ENCODE assay signal across 1 cellular context in genomic region chr20:61966492-61967244, GRCh38.
TF ChIP-seq lines count a peak whose summit lies in the region.

No MANE protein-coding gene starts in this region.

TF ChIP-seq in HepG2, 621 proteins besides CTCF, POLR2A, EP300 and RAD21 (continues in another document):
- TF ChIP-seq DMTF1 (CRISPR knock-in tag; IDR thresholded peaks at IDR 0.05) (no peak), ZFP90 (CRISPR knock-in tag; IDR thresholded peaks at IDR 0.05; ENCODE audit: borderline replicate concordance) (no peak), ZNF274 (CRISPR knock-in tag; IDR thresholded peaks at IDR 0.05) (0 out of 2 replicates have a peak, but pooled peaks have one; percentile 72), ZNF687 (CRISPR knock-in tag; IDR thresholded peaks at IDR 0.05) (peak; percentile 72), ZNF660 (CRISPR knock-in tag; IDR thresholded peaks at IDR 0.05; ENCODE audit: borderline replicate concordance, low read depth) (no peak), PATZ1 (CRISPR knock-in tag; IDR thresholded peaks at IDR 0.05) (peak; percentile 78), SKIL (CRISPR knock-in tag; IDR thresholded peaks at IDR 0.05; ENCODE audit: borderline replicate concordance) (0 out of 2 replicates have a peak, but pooled peaks have one; percentile 48), ZNF230 (CRISPR knock-in tag; IDR thresholded peaks at IDR 0.05) (no peak), ZNF772 (CRISPR knock-in tag; IDR thresholded peaks at IDR 0.05) (peak; percentile 59; the same call in 1 of the 2 replicates), ZNF720 (CRISPR knock-in tag; IDR thresholded peaks at IDR 0.05) (no peak), NFE2L1 (CRISPR knock-in tag; IDR thresholded peaks at IDR 0.05; ENCODE audit: borderline replicate concordance) (no peak), ZNF530 (CRISPR knock-in tag; IDR thresholded peaks at IDR 0.05; ENCODE audit: low read depth) (no peak), ZFP37 (CRISPR knock-in tag; IDR thresholded peaks at IDR 0.05; ENCODE audit: borderline replicate concordance) (no peak), ZNF556 (CRISPR knock-in tag; IDR thresholded peaks at IDR 0.05; ENCODE audit: borderline replicate concordance) (no peak), MED13 (CRISPR knock-in tag; IDR thresholded peaks at IDR 0.05) (no peak), THAP8 (CRISPR knock-in tag; IDR thresholded peaks at IDR 0.05; ENCODE audit: borderline replicate concordance) (no peak), SP5 (CRISPR knock-in tag; IDR thresholded peaks at IDR 0.05; ENCODE audit: borderline replicate concordance, low read depth) (no peak), ZFY (CRISPR knock-in tag; IDR thresholded peaks at IDR 0.05) (0 out of 2 replicates have a peak, but pooled peaks have one; percentile 1), BCLAF1 (IDR thresholded peaks at IDR 0.05) (no peak), ZNF263 (CRISPR knock-in tag; IDR thresholded peaks at IDR 0.05) (peak; percentile 32; the same call in 1 of the 2 replicates), ZNF329 (CRISPR knock-in tag; IDR thresholded peaks at IDR 0.05; ENCODE audit: low read depth) (peak; percentile 100), POLR2G (IDR thresholded peaks at IDR 0.05; ENCODE audit: low read depth, low read length) (0 out of 2 replicates have a peak, but pooled peaks have one; percentile 29), ZNF574 (CRISPR knock-in tag; IDR thresholded peaks at IDR 0.05) (0 out of 2 replicates have a peak, but pooled peaks have one; percentile 8), RFX3 (CRISPR knock-in tag; IDR thresholded peaks at IDR 0.05) (no peak), MBNL3 (CRISPR knock-in tag; conservative IDR thresholded peaks at IDR 0.05) (no peak), ZZZ3 (CRISPR knock-in tag; IDR thresholded peaks at IDR 0.05; ENCODE audit: borderline replicate concordance) (no peak), ZNF235 (CRISPR knock-in tag; IDR thresholded peaks at IDR 0.05; ENCODE audit: borderline replicate concordance) (no peak), GABPB1 (CRISPR knock-in tag; IDR thresholded peaks at IDR 0.05) (peak; percentile 49; the same call in 1 of the 2 replicates), TOPORS (CRISPR knock-in tag; IDR thresholded peaks at IDR 0.05) (no peak), RARA (CRISPR knock-in tag; IDR thresholded peaks at IDR 0.05) (peak; percentile 70), REPIN1 (CRISPR knock-in tag; IDR thresholded peaks at IDR 0.05; ENCODE audit: borderline replicate concordance, low read depth) (0 out of 2 replicates have a peak, but pooled peaks have one; percentile 17), HNRNPL (IDR thresholded peaks at IDR 0.05; ENCODE audit: low read depth, low read length) (peak; percentile 87), FOXA3 (CRISPR knock-in tag; IDR thresholded peaks at IDR 0.05) (no peak), NRL (CRISPR knock-in tag; IDR thresholded peaks at IDR 0.05; ENCODE audit: borderline replicate concordance) (0 out of 2 replicates have a peak, but pooled peaks have one; percentile 24), SOX5 (CRISPR knock-in tag; IDR thresholded peaks at IDR 0.05; ENCODE audit: borderline replicate concordance) (peak; percentile 36; the same call in 1 of the 2 replicates), ATF5 (CRISPR knock-in tag; IDR thresholded peaks at IDR 0.05; ENCODE audit: low read depth) (no peak)
